8 cellular contexts compared by ENCODE assay signal in the genomic region with DNA sequence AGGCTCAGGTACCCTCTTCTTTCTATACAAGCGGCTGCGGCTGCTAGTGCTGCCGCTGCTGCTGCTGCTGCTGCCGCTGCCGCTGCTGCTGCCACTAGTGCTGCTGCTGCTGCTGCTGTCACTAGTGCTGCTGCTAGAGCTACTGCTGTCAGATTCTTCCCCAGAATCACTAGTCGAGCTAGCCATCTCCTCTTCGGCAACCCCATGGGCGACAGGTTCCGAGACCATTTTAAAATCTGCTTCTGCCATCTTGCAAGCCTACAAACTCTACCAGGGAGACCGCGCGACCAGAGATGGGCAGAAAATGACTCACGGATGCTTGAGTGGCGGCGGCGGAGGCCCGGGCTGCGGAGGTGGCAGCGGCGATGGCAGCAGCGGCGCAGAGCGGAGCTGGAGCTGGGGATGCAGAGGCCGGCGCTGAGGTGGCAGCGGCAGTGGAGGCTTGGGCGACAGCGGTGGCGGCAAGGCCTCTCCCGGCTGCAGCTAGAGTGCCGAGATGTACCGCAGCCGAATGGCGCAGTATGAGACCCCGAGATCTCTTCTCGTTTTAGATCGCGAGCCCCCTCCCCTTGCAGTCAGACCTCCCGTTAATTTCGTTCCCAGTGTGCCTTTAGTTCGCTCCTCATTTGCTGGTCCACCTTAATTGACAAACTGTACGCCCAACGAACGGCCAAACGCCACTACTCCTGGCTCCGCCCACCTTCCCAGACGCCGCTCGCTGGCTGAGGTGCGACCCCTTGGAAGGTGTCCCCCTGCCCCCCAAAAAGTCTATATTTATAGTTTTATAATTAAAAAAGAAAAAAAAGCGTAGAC. TPM values are rescaled to one million over a fixed set of nuclear protein-coding genes. Genes with fewer than 3 reads are reported as not detected.
A peak's percentile ranks its signal among the peaks of the same experiment; 100 is the strongest.
DNase-seq lines count a peak whose midpoint lies in the region; ATAC-seq lines count a peak whose summit lies in the region.

A gene with protein sequence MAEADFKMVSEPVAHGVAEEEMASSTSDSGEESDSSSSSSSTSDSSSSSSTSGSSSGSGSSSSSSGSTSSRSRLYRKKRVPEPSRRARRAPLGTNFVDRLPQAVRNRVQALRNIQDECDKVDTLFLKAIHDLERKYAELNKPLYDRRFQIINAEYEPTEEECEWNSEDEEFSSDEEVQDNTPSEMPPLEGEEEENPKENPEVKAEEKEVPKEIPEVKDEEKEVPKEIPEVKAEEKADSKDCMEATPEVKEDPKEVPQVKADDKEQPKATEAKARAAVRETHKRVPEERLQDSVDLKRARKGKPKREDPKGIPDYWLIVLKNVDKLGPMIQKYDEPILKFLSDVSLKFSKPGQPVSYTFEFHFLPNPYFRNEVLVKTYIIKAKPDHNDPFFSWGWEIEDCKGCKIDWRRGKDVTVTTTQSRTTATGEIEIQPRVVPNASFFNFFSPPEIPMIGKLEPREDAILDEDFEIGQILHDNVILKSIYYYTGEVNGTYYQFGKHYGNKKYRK (minus strand): TSS at position 523 of the 813 bp plus-strand sequence. CDS start 274 bp downstream, at position 249.

- no peaks in the 10 kb centered on the region for H3K9me3 ChIP-seq in SJSA1 (replicated peaks)

- H3K36me3 Mint-ChIP-seq in activated naive CD8-positive, alpha-beta T cell treated with anti-CD3 and anti-CD28 coated beads for 36 hours = no peaks in the 10 kb centered on the region

- intact Hi-C loops in Right ventricle myocardium superior (cut with DNase I) = no loop called here

- H3K4me3 Mint-ChIP-seq in activated naive CD8-positive, alpha-beta T cell treated with anti-CD3 and anti-CD28 coated beads for 36 hours = peak within 1 kb of the TSS; percentile 86

- H3K9me3 Mint-ChIP-seq in activated naive CD8-positive, alpha-beta T cell treated with anti-CD3 and anti-CD28 coated beads for 36 hours = no peaks in the 10 kb centered on the region

- no peaks in the 10 kb centered on the region for H3K27me3 ChIP-seq in SJSA1 (replicated peaks)

- H3K4me3 ChIP-seq in SJSA1 = peak within 1 kb of the TSS; percentile 38

- no peaks in the 10 kb centered on the region for H3K36me3 ChIP-seq in SJSA1

- no peaks in the 10 kb centered on the region for H3K4me1 ChIP-seq in SJSA1 (replicated peaks)

- peak; percentile 93 for DNase-seq in ELF-1 (ENCODE audit: low read depth, low spot score)
- peak; percentile 41 to 42 for DNase-seq in SJSA1 (ENCODE audit: low read depth in 1 of 2, low spot score in 2 of 2)
- DNase-seq in activated naive CD8-positive, alpha-beta T cell treated with anti-CD3 and anti-CD28 coated beads for 36 hours = peak; percentile 66
- DNase-seq in Right ventricle myocardium superior = peak; percentile 58
- peak; percentile 5 to 91 (median 74) for DNase-seq in nucleus accumbens (lab: John Stamatoyannopoulos, UW)
- DNase-seq in substantia nigra (lab: John Stamatoyannopoulos, UW) = peak; percentile 7 to 86 (median 65)

- peaks cover 7% of the 10 kb centered on the region for H3K4me1 Mint-ChIP-seq in activated naive CD8-positive, alpha-beta T cell treated with anti-CD3 and anti-CD28 coated beads for 36 hours

- ATAC-seq in HG03103 (IDR thresholded peaks at IDR 0.05; ENCODE audit: low read depth, unreplicated experiment) = peak; percentile 60
- peak; percentile 98 for ATAC-seq in Right ventricle myocardium superior (ENCODE audit: poor library complexity)
- ATAC-seq in GM19328 (IDR thresholded peaks at IDR 0.05; ENCODE audit: unreplicated experiment) = no peak

- H3K27ac Mint-ChIP-seq in activated naive CD8-positive, alpha-beta T cell treated with anti-CD3 and anti-CD28 coated beads for 36 hours = peak within 1 kb of the TSS; percentile 73

- no peaks in the 10 kb centered on the region for H3K27me3 Mint-ChIP-seq in activated naive CD8-positive, alpha-beta T cell treated with anti-CD3 and anti-CD28 coated beads for 36 hours

- H3K27ac ChIP-seq in SJSA1 = no peak within 1 kb of the TSS
- H3K27ac ChIP-seq in substantia nigra (ENCODE audit: low read depth, low read length, poor library complexity, severe bottlenecking) = peak within 1 kb of the TSS; percentile 88

RNA-seq across cellular contexts. Expression of the gene that starts here (rescaled TPM):
- total RNA-seq in SJSA1 (2014; rRNA removed; shearing (Covaris generic)) = 1.7 and 3.0 TPM in 2 replicates
- 1 to 10 TPM; 2.8 to 3.2 TPM for total RNA-seq in activated naive CD8-positive, alpha-beta T cell treated with anti-CD3 and anti-CD28 coated beads for 36 hours
- 0.65 TPM for total RNA-seq in Right ventricle myocardium superior

Comparison
In these comparisons a context has a peak if more than half of its experiments do, and no peak if none do; other contexts are left out.
1. Peak in DNase-seq and ATAC-seq in Right ventricle myocardium superior; RNA of the gene not detected or under 1 TPM.
2. DNase-seq: peak in every context shown above with its lines; median percentile 93 in ELF-1; 74 in nucleus accumbens; 66 in activated naive CD8-positive, alpha-beta T cell treated with anti-CD3 and anti-CD28 coated beads for 36 hours; 65 in substantia nigra; 58 in Right ventricle myocardium superior; 42 in SJSA1.